10 cellular contexts compared by ENCODE assay signal in the genomic region with DNA sequence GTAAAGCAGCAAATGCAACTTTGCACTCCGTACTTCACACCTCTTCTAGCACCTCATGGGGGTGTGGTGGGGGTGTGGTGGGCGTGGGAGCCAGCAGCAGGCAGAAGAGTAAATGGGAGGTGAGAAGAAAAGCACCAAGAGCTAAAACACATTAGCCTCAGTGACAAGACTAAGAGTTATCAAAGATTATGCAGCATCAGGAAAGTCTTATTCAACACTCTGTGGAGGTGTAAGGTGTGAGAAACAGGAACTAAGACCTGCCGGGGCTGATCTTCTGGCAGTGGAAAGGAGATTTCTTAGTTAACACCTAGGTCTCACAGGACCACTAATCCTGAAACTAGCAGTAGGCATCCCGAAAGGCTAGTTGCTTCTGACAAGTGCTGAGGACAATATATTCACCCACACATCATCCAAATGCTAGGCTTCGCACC. TPM values are rescaled to one million over a fixed set of nuclear protein-coding genes. Genes with fewer than 3 reads are reported as not detected.
DNase-seq lines count a peak whose midpoint lies in the region; ATAC-seq and TF ChIP-seq lines count a peak whose summit lies in the region.
"Had no signal": no experiment of that assay in that cellular context is flagged by ENCODE, and none has a peak within 500 bp of the region (broad histone marks: within the 10 kb centered on the region; RNA-seq: fewer than 3 reads in every experiment).

No MANE protein-coding gene starts in this region.

- peaks cover 2% of the 10 kb centered on the region for H3K36me3 Mint-ChIP-seq in activated naive CD4-positive, alpha-beta T cell treated with anti-CD3 and anti-CD28 coated beads, Interleukin-2, amount 50 U/mL, for 24 hours
- peaks cover 3% of the 10 kb centered on the region for H3K36me3 Mint-ChIP-seq in endothelial cell (ENCODE audit: low read depth, unreplicated experiment)
- H3K36me3 Mint-ChIP-seq: naive B cell had no signal

- H3K27ac ChIP-seq in spleen, result peak overlapping the region in 3 of 8 donors; percentile 15 to 43 (median 24)
- H3K27ac ChIP-seq: C4-2B had no signal

- peak overlapping the region; percentile 59 for H3K27ac Mint-ChIP-seq in activated naive CD4-positive, alpha-beta T cell treated with anti-CD3 and anti-CD28 coated beads, Interleukin-2, amount 50 U/mL, for 24 hours
- no peak overlapping the region for H3K27ac Mint-ChIP-seq in endothelial cell (ENCODE audit: unreplicated experiment)
- H3K27ac Mint-ChIP-seq: naive B cell had no signal

- DNase-seq in stimulated activated naive CD4-positive, alpha-beta T cell treated with Interleukin-2 at 50 U/mL for 16 hours (lab: John Stamatoyannopoulos, UW), result peak; percentile 64
- DNase-seq in stimulated activated naive CD4-positive, alpha-beta T cell (lab: John Stamatoyannopoulos, UW), result no peak
- DNase-seq in OCI-M2 (lab: John Stamatoyannopoulos, UW; ENCODE audit: unreplicated experiment) (no peak), endothelial cell (ENCODE audit: low spot score) (no peak), spleen (no peak), DMS53 (lab: John Stamatoyannopoulos, UW) (no peak)
- DNase-seq: naive B cell had no signal

- H3K4me3 ChIP-seq in spleen, result peak overlapping the region in 1 of 8 donors; percentile 21

- peak; percentile 80 for ATAC-seq in HG03095 (IDR thresholded peaks at IDR 0.05; ENCODE audit: unreplicated experiment)

- intact Hi-C loops in spleen (cut with DNase I; ENCODE audit: low total_unique reads), result no loop called here

- 60 to 73% (median 64%) methylated on average over 5 of the region's 5 CpGs for WGBS in spleen, 5 donors

- no peaks in the 10 kb centered on the region for H3K27me3 ChIP-seq in spleen (replicated peaks in 1 of 7)

- H3K9me3 ChIP-seq in spleen, result no peaks in the 10 kb centered on the region

- no peaks in the 10 kb centered on the region for H3K27me3 Mint-ChIP-seq in activated naive CD4-positive, alpha-beta T cell treated with anti-CD3 and anti-CD28 coated beads, Interleukin-2, amount 50 U/mL, for 24 hours
- H3K27me3 Mint-ChIP-seq in endothelial cell (ENCODE audit: unreplicated experiment), result peaks cover 4% of the 10 kb centered on the region

- TF ChIP-seq POLR2A in spleen (IDR thresholded peaks at IDR 0.05), result no peak

- H3K9me3 Mint-ChIP-seq in activated naive CD4-positive, alpha-beta T cell treated with anti-CD3 and anti-CD28 coated beads, Interleukin-2, amount 50 U/mL, for 24 hours, result peaks cover 12% of the 10 kb centered on the region
- H3K9me3 Mint-ChIP-seq in endothelial cell (ENCODE audit: unreplicated experiment), result no peaks in the 10 kb centered on the region

- peaks cover 74% of the 10 kb centered on the region for H3K4me1 Mint-ChIP-seq in activated naive CD4-positive, alpha-beta T cell treated with anti-CD3 and anti-CD28 coated beads, Interleukin-2, amount 50 U/mL, for 24 hours
- no peaks in the 10 kb centered on the region for H3K4me1 Mint-ChIP-seq in endothelial cell (ENCODE audit: unreplicated experiment)
- H3K4me1 Mint-ChIP-seq: naive B cell had no signal

- TF ChIP-seq CTCF in endothelial cell (IDR thresholded peaks at IDR 0.05; ENCODE audit: unreplicated experiment) (no peak), spleen (IDR thresholded peaks at IDR 0.05 in 8 of 11, conservative IDR thresholded peaks at IDR 0.05 in 3 of 11) (no peak)

- no peaks in the 10 kb centered on the region for H3K36me3 ChIP-seq in spleen

- peak overlapping the region; percentile 23 for H3K4me3 Mint-ChIP-seq in activated naive CD4-positive, alpha-beta T cell treated with anti-CD3 and anti-CD28 coated beads, Interleukin-2, amount 50 U/mL, for 24 hours
- no peak overlapping the region for H3K4me3 Mint-ChIP-seq in endothelial cell (ENCODE audit: unreplicated experiment)
- H3K4me3 Mint-ChIP-seq: naive B cell had no signal

- peaks cover 29 to 94% (median 63%) of the 10 kb centered on the region in 6 donors for H3K4me1 ChIP-seq in spleen

RNA-seq across cellular contexts. Expression of a gene that starts 9.9 kb away (rescaled TPM):
- total RNA-seq in endothelial cell (ENCODE audit: unreplicated experiment) (39.2 TPM), spleen (100 to 1,000 TPM; 147 to 254 (median 185) TPM)
- polyA plus RNA-seq in spleen, result 10 to 100 TPM in 1 of 3 donors, 1 to 10 TPM in 2; 5.2 to 15.4 (median 8.1) TPM
